In genomic region chr4:112604590-112604989, GRCh38 we compare ENCODE assay signal across 8 cellular contexts. TPM values are rescaled to one million over a fixed set of nuclear protein-coding genes. Genes with fewer than 3 reads are reported as not detected.
DNase-seq lines count a peak whose midpoint lies in the region; ATAC-seq and TF ChIP-seq lines count a peak whose summit lies in the region.

No MANE protein-coding gene starts in this region.

- no peaks in the 10 kb centered on the region for H3K23me2 ChIP-seq in H9 (ENCODE audit: insufficient read length, low read depth, low read length, poor library complexity, severe bottlenecking)

- H3K9ac ChIP-seq in H9 (ENCODE audit: extremely low read depth, insufficient read length, low read length) = no peak overlapping the region

- H3K27me3 ChIP-seq in H9 (ENCODE audit: insufficient read depth, low read length) = no peaks in the 10 kb centered on the region

- no peak overlapping the region for H3K14ac ChIP-seq in H9 (ENCODE audit: insufficient read depth, low read length)

- H3K4me3 ChIP-seq in WI38 (ENCODE audit: low read depth, low read length) = no peak overlapping the region
- no peak overlapping the region for H3K4me3 ChIP-seq in mucosa of descending colon

- CTCF ChIA-PET in activated CD8-positive, alpha-beta memory T cell treated with anti-CD3 and anti-CD28 coated beads, Interleukin-2, amount 10 ng/mL, durations not matched to agents 7 days and 5 days (lab: Charles Lee) = interaction anchor here (0.6 to 2.1 kb wide), 11 partner anchors 10 to 506 kb away, joined by 3 to 6 read pairs (median 4); no protein-coding TSS in a partner anchor

- no peak overlapping the region for H4K91ac ChIP-seq in H9 (ENCODE audit: insufficient read length, low read depth, low read length)

- H3T11ph ChIP-seq in H9 (ENCODE audit: low read length) = no peak overlapping the region

- H3K4me1 Mint-ChIP-seq in activated CD8-positive, alpha-beta memory T cell treated with anti-CD3 and anti-CD28 coated beads, Interleukin-2, amount 10 ng/mL, durations not matched to agents 7 days and 5 days = no peaks in the 10 kb centered on the region
- H3K4me1 Mint-ChIP-seq in H9 = peaks cover 0 to 5% of the 10 kb centered on the region in 2 experiments; a peak in 1 of 4 replicates

- H3K9me3 ChIP-seq in H9 (ENCODE audit: control insufficient read depth, low read depth, low read length) (no peaks in the 10 kb centered on the region), mucosa of descending colon (no peaks in the 10 kb centered on the region)

- H3K23ac ChIP-seq in H9 (ENCODE audit: insufficient read length, low read depth, low read length) = no peak overlapping the region

- H4K8ac ChIP-seq in H9 (replicated peaks; ENCODE audit: insufficient read length, low read depth, low read length) = no peak overlapping the region

- H3K4me1 ChIP-seq in H9 (ENCODE audit: insufficient read depth, low read length) (no peaks in the 10 kb centered on the region), mucosa of descending colon (ENCODE audit: low read depth) (peaks cover 4% of the 10 kb centered on the region)

- H3K4me2 ChIP-seq in H9 (ENCODE audit: insufficient read depth, insufficient read length, low read length) = no peak overlapping the region

- no peak overlapping the region for H3K18ac ChIP-seq in H9 (ENCODE audit: insufficient read length, low read depth, low read length)

- DNase-seq in activated CD8-positive, alpha-beta memory T cell treated with anti-CD3 and anti-CD28 coated beads, Interleukin-2, amount 10 ng/mL, durations not matched to agents 7 days and 5 days = no peak
- no peak for DNase-seq in activated CD8-positive, alpha-beta memory T cell treated with anti-CD3 and anti-CD28 coated beads, Interleukin-2, amount 50 U/mL, for 48 hours
- no peak for DNase-seq in H9
- DNase-seq in NCI-H1105 treated with DMSO at 0.1 percent for 48 hours (lab: John Stamatoyannopoulos, UW) = peak; percentile 24
- peak; percentile 69 for DNase-seq in epidermal melanocyte (ENCODE audit: insufficient read length, low spot score)
- peak in 1 of 3 donors; percentile 76 for DNase-seq in mucosa of descending colon

- no peak overlapping the region for H2AFZ ChIP-seq in H9 (ENCODE audit: low read length)

- H2BK20ac ChIP-seq in H9 (ENCODE audit: low read depth, low read length, poor library complexity, severe bottlenecking) = no peak overlapping the region

- intact Hi-C loops in mucosa of descending colon (cut with DNase I, micrococcal nuclease) = no loop called here

- no peak overlapping the region for H3K4ac ChIP-seq in H9 (ENCODE audit: low read depth, low read length)

- no peak overlapping the region for H2AK5ac ChIP-seq in H9 (ENCODE audit: insufficient read length, low read length)

- peak; percentile 75 for TF ChIP-seq CTCF in H9 (conservative IDR thresholded peaks at IDR 0.05)
- peak; percentile 45 for TF ChIP-seq CTCF in WI38 (IDR thresholded peaks at IDR 0.05; ENCODE audit: low read depth, low read length)
- peak; percentile 28 for TF ChIP-seq CTCF in mucosa of descending colon (IDR thresholded peaks at IDR 0.05)

- H3K79me2 ChIP-seq in H9 (ENCODE audit: insufficient read depth, low read length) = no peaks in the 10 kb centered on the region

- H4K5ac ChIP-seq in H9 (ENCODE audit: insufficient read length, low read depth, low read length) = no peak overlapping the region

- peak; percentile 64 for ATAC-seq in activated CD8-positive, alpha-beta memory T cell treated with anti-CD3 and anti-CD28 coated beads, Interleukin-2, amount 10 ng/mL, durations not matched to agents 7 days and 5 days
- ATAC-seq in mucosa of descending colon (peak; percentile 72), esophagus mucosa (no peak)

- H3K36me3 Mint-ChIP-seq in activated CD8-positive, alpha-beta memory T cell treated with anti-CD3 and anti-CD28 coated beads, Interleukin-2, amount 10 ng/mL, durations not matched to agents 7 days and 5 days = peaks cover 16% of the 10 kb centered on the region
- H3K36me3 Mint-ChIP-seq in H9 (ENCODE audit: insufficient read depth in 1 of 3, low read depth in 3 of 3) = peaks cover 12 to 57% (median 52%) of the 10 kb centered on the region in 3 experiments; a peak in 6 of 7 replicates

- no peak overlapping the region for H3K27ac ChIP-seq in H9 (ENCODE audit: insufficient read length, low read depth, low read length)

- H3K9me3 Mint-ChIP-seq in activated CD8-positive, alpha-beta memory T cell treated with anti-CD3 and anti-CD28 coated beads, Interleukin-2, amount 10 ng/mL, durations not matched to agents 7 days and 5 days (ENCODE audit: low read depth) = no peaks in the 10 kb centered on the region
- H3K9me3 Mint-ChIP-seq in H9 = no peaks in the 10 kb centered on the region

- no peaks in the 10 kb centered on the region for H3K27me3 Mint-ChIP-seq in activated CD8-positive, alpha-beta memory T cell treated with anti-CD3 and anti-CD28 coated beads, Interleukin-2, amount 10 ng/mL, durations not matched to agents 7 days and 5 days
- no peaks in the 10 kb centered on the region for H3K27me3 Mint-ChIP-seq in H9 (ENCODE audit: low read depth)

- no peak overlapping the region for H2BK15ac ChIP-seq in H9 (ENCODE audit: low read depth, low read length)

- H2BK120ac ChIP-seq in H9 (ENCODE audit: low read depth, low read length, poor library complexity, severe bottlenecking) = no peak overlapping the region

- H3K79me1 ChIP-seq in H9 (ENCODE audit: insufficient read depth, low read depth, low read length, poor library complexity, severe bottlenecking) = no peaks in the 10 kb centered on the region

- no peak overlapping the region for H3K56ac ChIP-seq in H9 (ENCODE audit: insufficient read length, low read depth, low read length)

- no peak overlapping the region for H2BK12ac ChIP-seq in H9 (ENCODE audit: insufficient read length, low read depth, low read length)

- H3K36me3 ChIP-seq in mucosa of descending colon (ENCODE audit: low read depth) = no peaks in the 10 kb centered on the region

- peak overlapping the region; percentile 56 for H3K27ac Mint-ChIP-seq in activated CD8-positive, alpha-beta memory T cell treated with anti-CD3 and anti-CD28 coated beads, Interleukin-2, amount 10 ng/mL, durations not matched to agents 7 days and 5 days
- peak overlapping the region in 1 of 3 experiments; percentile 48; a peak in 1 of 7 replicates for H3K27ac Mint-ChIP-seq in H9

- no peak overlapping the region for H2BK5ac ChIP-seq in H9 (ENCODE audit: insufficient read length, low read length)

- H3K4me3 Mint-ChIP-seq in activated CD8-positive, alpha-beta memory T cell treated with anti-CD3 and anti-CD28 coated beads, Interleukin-2, amount 10 ng/mL, durations not matched to agents 7 days and 5 days = no peak overlapping the region
- H3K4me3 Mint-ChIP-seq in H9 = no peak overlapping the region

- no peaks in the 10 kb centered on the region for H4K20me1 ChIP-seq in H9 (ENCODE audit: control insufficient read depth, insufficient read depth, insufficient read length)

RNA-seq across cellular contexts. Expression of gene ZGRF1, which starts 32.1 kb away (rescaled TPM):
- 10 to 100 TPM; 41.8 to 59.5 TPM for total RNA-seq in activated CD8-positive, alpha-beta memory T cell treated with anti-CD3 and anti-CD28 coated beads, Interleukin-2, amount 10 ng/mL, durations not matched to agents 7 days and 5 days
- total RNA-seq in H9 (2021) (32.9 and 38.3 TPM in 2 replicates), mucosa of descending colon (1 to 10 TPM; 2.6 to 6.8 (median 3.7) TPM), esophagus mucosa (5.2 TPM)

RNA-seq across cellular contexts. Expression of gene LARP7, which starts 32.4 kb away (rescaled TPM):
- 10 to 100 TPM; 53.3 to 53.6 TPM for total RNA-seq in activated CD8-positive, alpha-beta memory T cell treated with anti-CD3 and anti-CD28 coated beads, Interleukin-2, amount 10 ng/mL, durations not matched to agents 7 days and 5 days
- 33.8 and 37.0 TPM in 2 replicates for total RNA-seq in H9 (2021)
- total RNA-seq in mucosa of descending colon = 10 to 100 TPM; 37.7 to 46.5 (median 38.5) TPM
- total RNA-seq in esophagus mucosa = 22.8 TPM

Comparison
In these comparisons a context has a peak if more than half of its experiments do, and no peak if none do; other contexts are left out.
1. DNase-seq: peak in NCI-H1105 treated with DMSO at 0.1 percent for 48 hours (single experiment) and epidermal melanocyte (single experiment); none in activated CD8-positive, alpha-beta memory T cell treated with anti-CD3 and anti-CD28 coated beads, Interleukin-2, amount 10 ng/mL, durations not matched to agents 7 days and 5 days (single experiment), activated CD8-positive, alpha-beta memory T cell treated with anti-CD3 and anti-CD28 coated beads, Interleukin-2, amount 50 U/mL, for 48 hours (single experiment) and H9 (single experiment).
2. Peak in every context shown above with its lines, with median percentiles within 50 percentile points of each other: CTCF ChIP-seq.